ENCODE assay signal across 11 cellular contexts in genomic region chr14:102784892-102785597, GRCh38. TPM values are rescaled to one million over a fixed set of nuclear protein-coding genes. Genes with fewer than 3 reads are reported as not detected.
DNase-seq lines count a peak whose midpoint lies in the region; ATAC-seq, FAIRE-seq and TF ChIP-seq lines count a peak whose summit lies in the region.
"Had no signal": no experiment of that assay in that cellular context is flagged by ENCODE, and none has a peak within 500 bp of the region (broad histone marks: within the 10 kb centered on the region; RNA-seq: fewer than 3 reads in every experiment).

No MANE protein-coding gene starts in this region.

- TF ChIP-seq CTCF in natural killer cell (IDR thresholded peaks at IDR 0.05) (no peak), D721Med (IDR thresholded peaks at IDR 0.05; ENCODE audit: insufficient read depth, missing control alignments) (no peak)

- peak overlapping the region; percentile 36 for H3K4me3 Mint-ChIP-seq in natural killer cell treated with Interleukin-12 subunit alpha and Interleukin-12 subunit beta and Interleukin-15 and Interleukin-18, amount 100 ng/mL, for 72 hours
- H3K4me3 Mint-ChIP-seq in natural killer cell, result no peak overlapping the region
- peak overlapping the region; percentile 39 for H3K4me3 Mint-ChIP-seq in central memory CD8-positive, alpha-beta T cell
- H3K4me3 Mint-ChIP-seq: endodermal cell had no signal

- peak overlapping the region; percentile 26 to 27 for H3K27ac Mint-ChIP-seq in natural killer cell treated with Interleukin-12 subunit alpha and Interleukin-12 subunit beta and Interleukin-15 and Interleukin-18, amount 100 ng/mL, for 72 hours
- H3K27ac Mint-ChIP-seq in natural killer cell, result no peak overlapping the region
- H3K27ac Mint-ChIP-seq in central memory CD8-positive, alpha-beta T cell (ENCODE audit: low read depth), result peak overlapping the region; percentile 46
- H3K27ac Mint-ChIP-seq: endodermal cell had no signal

- H3K9me3 Mint-ChIP-seq in natural killer cell treated with Interleukin-12 subunit alpha and Interleukin-12 subunit beta and Interleukin-15 and Interleukin-18, amount 100 ng/mL, for 72 hours, result no peaks in the 10 kb centered on the region
- H3K9me3 Mint-ChIP-seq in natural killer cell, result no peaks in the 10 kb centered on the region
- no peaks in the 10 kb centered on the region for H3K9me3 Mint-ChIP-seq in central memory CD8-positive, alpha-beta T cell
- H3K9me3 Mint-ChIP-seq: endodermal cell had no signal

- peak in 1 of 2 donors; percentile 58 for ATAC-seq in natural killer cell treated with Interleukin-12 subunit alpha and Interleukin-12 subunit beta and Interleukin-15 and Interleukin-18, amount 100 ng/mL, for 72 hours
- ATAC-seq in natural killer cell (no peak), HG03432 (IDR thresholded peaks at IDR 0.05; ENCODE audit: unreplicated experiment) (peak; percentile 40), HG02938 (IDR thresholded peaks at IDR 0.05; ENCODE audit: unreplicated experiment) (no peak), GM18511 (IDR thresholded peaks at IDR 0.05; ENCODE audit: unreplicated experiment) (no peak)
- no peak for ATAC-seq in central memory CD8-positive, alpha-beta T cell (replicated peaks; ENCODE audit: extremely low read depth, poor library complexity, severe bottlenecking)

- no peak for FAIRE-seq in D721Med (lab: Jason Lieb, UNC)
- FAIRE-seq: frontal cortex had no signal

- intact Hi-C loops in natural killer cell (cut with micrococcal nuclease), result no loop called here

- H3K36me3 Mint-ChIP-seq in natural killer cell treated with Interleukin-12 subunit alpha and Interleukin-12 subunit beta and Interleukin-15 and Interleukin-18, amount 100 ng/mL, for 72 hours, result no peaks in the 10 kb centered on the region
- H3K36me3 Mint-ChIP-seq in natural killer cell, result no peaks in the 10 kb centered on the region
- H3K36me3 Mint-ChIP-seq in central memory CD8-positive, alpha-beta T cell (ENCODE audit: insufficient read depth), result peaks cover 12% of the 10 kb centered on the region

- H3K27me3 Mint-ChIP-seq in natural killer cell treated with Interleukin-12 subunit alpha and Interleukin-12 subunit beta and Interleukin-15 and Interleukin-18, amount 100 ng/mL, for 72 hours, result no peaks in the 10 kb centered on the region
- no peaks in the 10 kb centered on the region for H3K27me3 Mint-ChIP-seq in natural killer cell (ENCODE audit: low read depth in 2 of 2)
- no peaks in the 10 kb centered on the region for H3K27me3 Mint-ChIP-seq in central memory CD8-positive, alpha-beta T cell

- peaks cover 47 to 53% of the 10 kb centered on the region in 2 donors for H3K4me1 Mint-ChIP-seq in natural killer cell treated with Interleukin-12 subunit alpha and Interleukin-12 subunit beta and Interleukin-15 and Interleukin-18, amount 100 ng/mL, for 72 hours (ENCODE audit: low read depth in 2 of 2)
- peaks cover 47 to 52% of the 10 kb centered on the region in 2 donors for H3K4me1 Mint-ChIP-seq in natural killer cell
- H3K4me1 Mint-ChIP-seq in central memory CD8-positive, alpha-beta T cell, result peaks cover 68% of the 10 kb centered on the region

- DNase-seq in natural killer cell treated with Interleukin-12 subunit alpha and Interleukin-12 subunit beta and Interleukin-15 and Interleukin-18, amount 100 ng/mL, for 72 hours (ENCODE audit: low spot score), result no peak
- DNase-seq in natural killer cell, result no peak
- DNase-seq in central memory CD8-positive, alpha-beta T cell (ENCODE audit: low spot score in 2 of 2), result no peak
- no peak for DNase-seq in NCI-H2227 (lab: John Stamatoyannopoulos, UW; ENCODE audit: unreplicated experiment)
- DNase-seq in D721Med (ENCODE audit: insufficient read length, low spot score), result no peak
- DNase-seq: IMR-90 had no signal

RNA-seq across cellular contexts. Expression of gene TRAF3, which starts 7.8 kb away (rescaled TPM):
- total RNA-seq in natural killer cell treated with Interleukin-12 subunit alpha and Interleukin-12 subunit beta and Interleukin-15 and Interleukin-18, amount 100 ng/mL, for 72 hours, result 10 to 100 TPM; 37.6 to 84.6 TPM
- total RNA-seq in natural killer cell, result 10 to 100 TPM; 21.0 to 31.6 (median 23.5) TPM

Comparison
In these comparisons a context has a peak if more than half of its experiments do, and no peak if none do; other contexts are left out.
1. H3K27ac Mint-ChIP-seq: peak in natural killer cell treated with Interleukin-12 subunit alpha and Interleukin-12 subunit beta and Interleukin-15 and Interleukin-18, amount 100 ng/mL, for 72 hours (2 of 2) and central memory CD8-positive, alpha-beta T cell (single experiment); none in natural killer cell (0 of 2).